1 cellular context compared by ENCODE assay signal in the genomic region with DNA sequence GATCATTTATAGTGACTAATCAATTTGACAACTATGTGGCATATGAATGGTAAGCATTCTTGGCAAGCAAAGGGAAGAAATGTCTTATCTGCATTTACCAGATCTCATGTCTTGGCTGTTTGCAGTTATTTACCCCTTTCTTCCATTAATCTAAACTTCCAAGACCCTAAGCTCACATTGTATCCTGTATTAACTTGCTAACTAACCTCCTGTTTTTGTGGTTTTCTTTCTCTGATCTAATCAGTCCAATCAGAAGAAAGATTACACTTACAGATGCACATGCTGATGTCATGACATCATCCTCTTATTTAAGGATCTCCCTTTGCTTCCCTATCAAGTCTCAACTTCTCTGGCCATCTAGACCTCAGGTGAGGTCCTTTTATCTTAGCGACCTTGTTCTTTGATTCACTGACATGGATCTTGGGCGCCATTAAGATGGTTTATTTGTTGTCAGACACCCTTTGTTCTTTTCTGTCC.
A peak's percentile ranks its signal among the peaks of the same experiment; 100 is the strongest.
TF ChIP-seq lines count a peak whose summit lies in the region.

No MANE protein-coding gene starts in this region.

TF ChIP-seq in HEK293, 187 proteins besides CTCF, POLR2A, EP300 and RAD21 (continued from another document and continues in another):
- peak; percentile 41; the same call in 1 of the 2 replicates for TF ChIP-seq ZNF629 (tag by site-specific recombination; IDR thresholded peaks at IDR 0.05)
- no peak for TF ChIP-seq ZNF747 (tag by site-specific recombination; IDR thresholded peaks at IDR 0.05)
- no peak for TF ChIP-seq ZNF416 (tag by site-specific recombination; IDR thresholded peaks at IDR 0.05)
- no peak for TF ChIP-seq ZNF398 (tag by site-specific recombination; IDR thresholded peaks at IDR 0.05)
- TF ChIP-seq, protein P1, sequence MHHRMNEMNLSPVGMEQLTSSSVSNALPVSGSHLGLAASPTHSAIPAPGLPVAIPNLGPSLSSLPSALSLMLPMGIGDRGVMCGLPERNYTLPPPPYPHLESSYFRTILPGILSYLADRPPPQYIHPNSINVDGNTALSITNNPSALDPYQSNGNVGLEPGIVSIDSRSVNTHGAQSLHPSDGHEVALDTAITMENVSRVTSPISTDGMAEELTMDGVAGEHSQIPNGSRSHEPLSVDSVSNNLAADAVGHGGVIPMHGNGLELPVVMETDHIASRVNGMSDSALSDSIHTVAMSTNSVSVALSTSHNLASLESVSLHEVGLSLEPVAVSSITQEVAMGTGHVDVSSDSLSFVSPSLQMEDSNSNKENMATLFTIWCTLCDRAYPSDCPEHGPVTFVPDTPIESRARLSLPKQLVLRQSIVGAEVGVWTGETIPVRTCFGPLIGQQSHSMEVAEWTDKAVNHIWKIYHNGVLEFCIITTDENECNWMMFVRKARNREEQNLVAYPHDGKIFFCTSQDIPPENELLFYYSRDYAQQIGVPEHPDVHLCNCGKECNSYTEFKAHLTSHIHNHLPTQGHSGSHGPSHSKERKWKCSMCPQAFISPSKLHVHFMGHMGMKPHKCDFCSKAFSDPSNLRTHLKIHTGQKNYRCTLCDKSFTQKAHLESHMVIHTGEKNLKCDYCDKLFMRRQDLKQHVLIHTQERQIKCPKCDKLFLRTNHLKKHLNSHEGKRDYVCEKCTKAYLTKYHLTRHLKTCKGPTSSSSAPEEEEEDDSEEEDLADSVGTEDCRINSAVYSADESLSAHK (tag by site-specific recombination; IDR thresholded peaks at IDR 0.05), result no peak
- no peak for TF ChIP-seq ZNF654 (tag by site-specific recombination; IDR thresholded peaks at IDR 0.05; ENCODE audit: low read depth)
- TF ChIP-seq, protein P2, sequence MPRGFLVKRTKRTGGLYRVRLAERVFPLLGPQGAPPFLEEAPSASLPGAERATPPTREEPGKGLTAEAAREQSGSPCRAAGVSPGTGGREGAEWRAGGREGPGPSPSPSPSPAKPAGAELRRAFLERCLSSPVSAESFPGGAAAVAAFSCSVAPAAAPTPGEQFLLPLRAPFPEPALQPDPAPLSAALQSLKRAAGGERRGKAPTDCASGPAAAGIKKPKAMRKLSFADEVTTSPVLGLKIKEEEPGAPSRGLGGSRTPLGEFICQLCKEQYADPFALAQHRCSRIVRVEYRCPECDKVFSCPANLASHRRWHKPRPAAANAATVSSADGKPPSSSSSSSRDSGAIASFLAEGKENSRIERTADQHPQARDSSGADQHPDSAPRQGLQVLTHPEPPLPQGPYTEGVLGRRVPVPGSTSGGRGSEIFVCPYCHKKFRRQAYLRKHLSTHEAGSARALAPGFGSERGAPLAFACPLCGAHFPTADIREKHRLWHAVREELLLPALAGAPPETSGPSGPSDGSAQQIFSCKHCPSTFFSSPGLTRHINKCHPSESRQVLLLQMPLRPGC (tag by site-specific recombination; IDR thresholded peaks at IDR 0.05), result no peak
- no peak for TF ChIP-seq ZNF791 (tag by site-specific recombination; IDR thresholded peaks at IDR 0.05)
- no peak for TF ChIP-seq TRIM28 (IDR thresholded peaks at IDR 0.05; ENCODE audit: borderline replicate concordance, low read length)
- TF ChIP-seq HIC1 (tag by site-specific recombination; IDR thresholded peaks at IDR 0.05), result 0 out of 2 replicates have a peak, but pooled peaks have one; percentile 48
- TF ChIP-seq ZNF184 (tag by site-specific recombination; IDR thresholded peaks at IDR 0.05), result no peak
- TF ChIP-seq KLF7 (tag by site-specific recombination; IDR thresholded peaks at IDR 0.05; ENCODE audit: borderline replicate concordance), result no peak
- 0 out of 2 replicates have a peak, but pooled peaks have one; percentile 14 for TF ChIP-seq ZEB2 (tag by site-specific recombination; IDR thresholded peaks at IDR 0.05)
- no peak for TF ChIP-seq ZNF555 (tag by site-specific recombination; conservative IDR thresholded peaks at IDR 0.05)
- TF ChIP-seq ZNF48 (tag by site-specific recombination; IDR thresholded peaks at IDR 0.05), result no peak
- 0 out of 2 replicates have a peak, but pooled peaks have one; percentile 19 for TF ChIP-seq OSR2 (tag by site-specific recombination; IDR thresholded peaks at IDR 0.05)
- TF ChIP-seq ZNF610 (tag by site-specific recombination; IDR thresholded peaks at IDR 0.05; ENCODE audit: borderline replicate concordance), result no peak
- TF ChIP-seq ZNF560 (tag by site-specific recombination; IDR thresholded peaks at IDR 0.05; ENCODE audit: borderline replicate concordance), result no peak
- no peak for TF ChIP-seq ZNF623 (tag by site-specific recombination; IDR thresholded peaks at IDR 0.05)
- TF ChIP-seq ZNF585B (tag by site-specific recombination; IDR thresholded peaks at IDR 0.05), result no peak
- TF ChIP-seq REST (tag by site-specific recombination; IDR thresholded peaks at IDR 0.05), result no peak
- TF ChIP-seq, protein P3, sequence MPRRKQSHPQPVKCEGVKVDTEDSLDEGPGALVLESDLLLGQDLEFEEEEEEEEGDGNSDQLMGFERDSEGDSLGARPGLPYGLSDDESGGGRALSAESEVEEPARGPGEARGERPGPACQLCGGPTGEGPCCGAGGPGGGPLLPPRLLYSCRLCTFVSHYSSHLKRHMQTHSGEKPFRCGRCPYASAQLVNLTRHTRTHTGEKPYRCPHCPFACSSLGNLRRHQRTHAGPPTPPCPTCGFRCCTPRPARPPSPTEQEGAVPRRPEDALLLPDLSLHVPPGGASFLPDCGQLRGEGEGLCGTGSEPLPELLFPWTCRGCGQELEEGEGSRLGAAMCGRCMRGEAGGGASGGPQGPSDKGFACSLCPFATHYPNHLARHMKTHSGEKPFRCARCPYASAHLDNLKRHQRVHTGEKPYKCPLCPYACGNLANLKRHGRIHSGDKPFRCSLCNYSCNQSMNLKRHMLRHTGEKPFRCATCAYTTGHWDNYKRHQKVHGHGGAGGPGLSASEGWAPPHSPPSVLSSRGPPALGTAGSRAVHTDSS (tag by site-specific recombination; IDR thresholded peaks at IDR 0.05), result no peak
- TF ChIP-seq ZBTB1 (tag by site-specific recombination; IDR thresholded peaks at IDR 0.05), result no peak
- no peak for TF ChIP-seq ZNF626 (tag by site-specific recombination; IDR thresholded peaks at IDR 0.05)
- TF ChIP-seq ZFP37 (tag by site-specific recombination; IDR thresholded peaks at IDR 0.05), result peak; percentile 27; the same call in 1 of the 2 replicates
- TF ChIP-seq KLF9 (tag by site-specific recombination; IDR thresholded peaks at IDR 0.05; ENCODE audit: low read depth), result no peak
- TF ChIP-seq PBX3 (CRISPR knock-in tag; IDR thresholded peaks at IDR 0.05), result no peak
- TF ChIP-seq BCL11B (tag by site-specific recombination; IDR thresholded peaks at IDR 0.05; ENCODE audit: low read depth), result no peak
- TF ChIP-seq GLIS1 (tag by site-specific recombination; IDR thresholded peaks at IDR 0.05), result no peak
- no peak for TF ChIP-seq MZF1 (tag by site-specific recombination; IDR thresholded peaks at IDR 0.05; ENCODE audit: borderline replicate concordance)
- TF ChIP-seq ZNF174 (tag by site-specific recombination; IDR thresholded peaks at IDR 0.05), result no peak
- TF ChIP-seq ZNF776 (tag by site-specific recombination; IDR thresholded peaks at IDR 0.05; ENCODE audit: borderline replicate concordance), result no peak
- no peak for TF ChIP-seq ZNF426 (tag by site-specific recombination; IDR thresholded peaks at IDR 0.05)
- 0 out of 2 replicates have a peak, but pooled peaks have one; percentile 11 for TF ChIP-seq ZNF600 (tag by site-specific recombination; IDR thresholded peaks at IDR 0.05)
- no peak for TF ChIP-seq ZNF112 (tag by site-specific recombination; IDR thresholded peaks at IDR 0.05)
- TF ChIP-seq ZNF133 (tag by site-specific recombination; IDR thresholded peaks at IDR 0.05), result no peak
- TF ChIP-seq SALL2 (tag by site-specific recombination; IDR thresholded peaks at IDR 0.05; ENCODE audit: borderline replicate concordance), result no peak
- peak; percentile 54 for TF ChIP-seq PRDM1 (tag by site-specific recombination; IDR thresholded peaks at IDR 0.05)
- no peak for TF ChIP-seq ZNF561 (tag by site-specific recombination; IDR thresholded peaks at IDR 0.05; ENCODE audit: borderline replicate concordance)
- TF ChIP-seq, protein P4, sequence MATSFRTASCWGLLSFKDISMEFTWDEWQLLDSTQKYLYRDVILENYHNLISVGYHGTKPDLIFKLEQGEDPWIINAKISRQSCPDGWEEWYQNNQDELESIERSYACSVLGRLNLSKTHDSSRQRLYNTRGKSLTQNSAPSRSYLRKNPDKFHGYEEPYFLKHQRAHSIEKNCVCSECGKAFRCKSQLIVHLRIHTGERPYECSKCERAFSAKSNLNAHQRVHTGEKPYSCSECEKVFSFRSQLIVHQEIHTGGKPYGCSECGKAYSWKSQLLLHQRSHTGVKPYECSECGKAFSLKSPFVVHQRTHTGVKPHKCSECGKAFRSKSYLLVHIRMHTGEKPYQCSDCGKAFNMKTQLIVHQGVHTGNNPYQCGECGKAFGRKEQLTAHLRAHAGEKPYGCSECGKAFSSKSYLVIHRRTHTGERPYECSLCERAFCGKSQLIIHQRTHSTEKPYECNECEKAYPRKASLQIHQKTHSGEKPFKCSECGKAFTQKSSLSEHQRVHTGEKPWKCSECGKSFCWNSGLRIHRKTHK (tag by site-specific recombination; IDR thresholded peaks at IDR 0.05), result no peak
- no peak for TF ChIP-seq SETDB1 (IDR thresholded peaks at IDR 0.05; ENCODE audit: insufficient read length, low read length)
- no peak for TF ChIP-seq ZNF202 (tag by site-specific recombination; IDR thresholded peaks at IDR 0.05; ENCODE audit: borderline replicate concordance)
- TF ChIP-seq ZNF19 (tag by site-specific recombination; IDR thresholded peaks at IDR 0.05; ENCODE audit: low read depth), result no peak
- TF ChIP-seq ATF2 (tag by site-specific recombination; IDR thresholded peaks at IDR 0.05; ENCODE audit: low read depth), result peak; percentile 93
- no peak for TF ChIP-seq ZNF510 (tag by site-specific recombination; IDR thresholded peaks at IDR 0.05; ENCODE audit: insufficient replicate concordance)
